ENCODE assay signal across 30 cellular contexts in the genomic region with DNA sequence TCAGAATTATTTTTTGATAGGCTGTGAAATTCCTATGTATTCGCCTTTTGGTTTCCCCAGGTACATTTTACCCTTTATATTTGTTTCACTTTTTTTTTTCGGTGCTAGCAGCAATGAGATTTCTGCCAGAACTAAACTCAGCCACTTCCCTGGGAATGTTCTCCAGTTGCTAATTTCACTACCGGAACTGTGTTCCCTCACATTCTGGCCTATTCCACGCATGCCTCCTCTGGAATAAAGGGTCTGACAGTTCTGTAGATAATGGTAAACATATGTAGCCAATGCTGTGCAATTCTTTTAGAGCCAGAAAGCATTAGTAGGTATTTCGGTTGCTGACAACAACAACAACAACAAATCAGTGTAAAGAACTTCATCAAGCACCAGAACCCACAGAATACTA.
"Had no signal": no experiment of that assay in that cellular context is flagged by ENCODE, and none has a peak within 500 bp of the region (broad histone marks: within the 10 kb centered on the region; RNA-seq: fewer than 3 reads in every experiment).

No MANE protein-coding gene starts in this region.

- H3K4me1 Mint-ChIP-seq: naive thymus-derived CD4-positive, alpha-beta T cell; natural killer cell; nephron; neural progenitor cell; stimulated activated memory B cell treated with anti-CD40 and anti-IgM and Interleukin-4, amounts not matched to agents 10 μg/mL and 1 μg/mL and 100 μg/mL, for 72 hours; stimulated activated naive CD8-positive, alpha-beta T cell treated with anti-CD3 and anti-CD28 coated beads, Interleukin-15, amount 100 ng/mL, for 72 hours had no signal

- H3K27ac Mint-ChIP-seq: naive thymus-derived CD4-positive, alpha-beta T cell; natural killer cell; nephron; neural progenitor cell; progenitor cell of endocrine pancreas; stimulated activated memory B cell treated with anti-CD40 and anti-IgM and Interleukin-4, amounts not matched to agents 10 μg/mL and 1 μg/mL and 100 μg/mL, for 72 hours; stimulated activated naive CD8-positive, alpha-beta T cell treated with anti-CD3 and anti-CD28 coated beads, Interleukin-15, amount 100 ng/mL, for 72 hours had no signal

- H3K36me3 ChIP-seq: neural progenitor cell, ovary, right lobe of liver, spleen, thoracic aorta, thyroid gland, tibial nerve, upper lobe of left lung had no signal

- ATAC-seq: naive thymus-derived CD4-positive, alpha-beta T cell; natural killer cell; psoas muscle; right cardiac atrium; right lobe of liver; stimulated activated memory B cell treated with anti-CD40 and anti-IgM and Interleukin-4, amounts not matched to agents 10 μg/mL and 1 μg/mL and 100 μg/mL, for 72 hours; stimulated activated naive CD8-positive, alpha-beta T cell treated with anti-CD3 and anti-CD28 coated beads, Interleukin-15, amount 100 ng/mL, for 72 hours; stimulated activated naive CD8-positive, alpha-beta T cell treated with anti-CD3 and anti-CD28 coated beads, Interleukin-15, Interleukin-2, amounts not matched to agents 100 U/mL and 50 U/mL, for 24 hours had no signal

- H3K27ac ChIP-seq: neural progenitor cell, ovary, parathyroid adenoma, psoas muscle, right lobe of liver, skin epidermis, spleen, thoracic aorta, thyroid gland, upper lobe of left lung, uterus had no signal

- H3K27me3 ChIP-seq: neural progenitor cell, ovary, right lobe of liver, spleen, thyroid gland, tibial nerve, upper lobe of left lung, uterus had no signal

- H3K9ac ChIP-seq: neural progenitor cell, parathyroid adenoma had no signal

- DNase-seq: naive thymus-derived CD4-positive, alpha-beta T cell; natural killer cell; occipital lobe; ovary; posterior cingulate gyrus; psoas muscle; right cardiac atrium; right lobe of liver; spleen; stimulated activated CD4-positive, alpha-beta T cell treated with anti-CD3 and anti-CD28 coated beads, Interleukin-12 subunit alpha, Interleukin-12 subunit beta, amount 100 ng/mL, for 4 hours; stimulated activated CD4-positive, alpha-beta T cell treated with anti-CD3 and anti-CD28 coated beads, Interleukin-1b, Interleukin-23, amount 100 ng/mL, for 48 hours; stimulated activated CD4-positive, alpha-beta T cell treated with anti-CD3 and anti-CD28 coated beads, Interleukin-4, amount 100 ng/mL, for 1 hour; stimulated activated CD4-positive, alpha-beta T cell treated with anti-CD3 and anti-CD28 coated beads, Interleukin-4, amount 100 ng/mL, for 4 hours; stimulated activated CD8-positive, alpha-beta memory T cell treated with anti-CD3 and anti-CD28 coated beads, Interleukin-4, amount 100 ng/mL, for 48 hours; stimulated activated naive CD4-positive, alpha-beta T cell; stimulated activated naive CD8-positive, alpha-beta T cell treated with anti-CD3 and anti-CD28 coated beads, Interleukin-15, amount 100 ng/mL, for 72 hours; stimulated activated naive CD8-positive, alpha-beta T cell treated with anti-CD3 and anti-CD28 coated beads, Interleukin-15, Interleukin-2, amounts not matched to agents 100 U/mL and 50 U/mL, for 24 hours; thyroid gland; trophoblast cell; upper lobe of left lung; uterus had no signal

- H3K36me3 Mint-ChIP-seq: naive thymus-derived CD4-positive, alpha-beta T cell; natural killer cell; neural progenitor cell; stimulated activated memory B cell treated with anti-CD40 and anti-IgM and Interleukin-4, amounts not matched to agents 10 μg/mL and 1 μg/mL and 100 μg/mL, for 72 hours had no signal

- H3K27me3 Mint-ChIP-seq: progenitor cell of endocrine pancreas; stimulated activated memory B cell treated with anti-CD40 and anti-IgM and Interleukin-4, amounts not matched to agents 10 μg/mL and 1 μg/mL and 100 μg/mL, for 72 hours; stimulated activated naive CD8-positive, alpha-beta T cell treated with anti-CD3 and anti-CD28 coated beads, Interleukin-15, amount 100 ng/mL, for 72 hours had no signal

- H3K9me3 Mint-ChIP-seq: nephron; neural progenitor cell; stimulated activated naive CD8-positive, alpha-beta T cell treated with anti-CD3 and anti-CD28 coated beads, Interleukin-15, amount 100 ng/mL, for 72 hours had no signal

- H2AFZ ChIP-seq: neural progenitor cell, parathyroid adenoma had no signal

- H3K4me1 ChIP-seq: neural progenitor cell, parathyroid adenoma, psoas muscle, spleen, thyroid gland, tibial nerve, upper lobe of left lung, uterus had no signal

- H3K4me3 ChIP-seq: neural progenitor cell, ovary, psoas muscle, right lobe of liver, skin epidermis, smooth muscle cell, spleen, thoracic aorta, thyroid gland, tibial nerve, upper lobe of left lung, uterus had no signal

- H3K9me3 ChIP-seq: ovary, psoas muscle, right lobe of liver, thoracic aorta, thyroid gland, tibial nerve, upper lobe of left lung, uterus had no signal

- H3K4me2 ChIP-seq: neural progenitor cell, smooth muscle cell had no signal

- H3K4me3 Mint-ChIP-seq: naive thymus-derived CD4-positive, alpha-beta T cell; natural killer cell; nephron; neural progenitor cell; stimulated activated memory B cell treated with anti-CD40 and anti-IgM and Interleukin-4, amounts not matched to agents 10 μg/mL and 1 μg/mL and 100 μg/mL, for 72 hours; stimulated activated naive CD8-positive, alpha-beta T cell treated with anti-CD3 and anti-CD28 coated beads, Interleukin-15, amount 100 ng/mL, for 72 hours had no signal
